In genomic region chr15:52790166-52790708, GRCh38 we compare ENCODE assay signal across 8 cellular contexts. TPM values are rescaled to one million over a fixed set of nuclear protein-coding genes. Genes with fewer than 3 reads are reported as not detected.
DNase-seq lines count a peak whose midpoint lies in the region; ATAC-seq and TF ChIP-seq lines count a peak whose summit lies in the region.

Gene ONECUT1, minus strand, starts transcription at chr15:52790336. Its CDS starts 452 bp downstream, at chr15:52789884.

- H3K9me3 ChIP-seq in endodermal cell (ENCODE audit: control insufficient read depth, low read length) (no peaks in the 10 kb centered on the region), subcutaneous abdominal adipose tissue (ENCODE audit: control insufficient read depth in 5 of 5, low read length in 5 of 5) (no peaks in the 10 kb centered on the region)

- peak within 1 kb of the TSS; percentile 63 for H3K4me3 Mint-ChIP-seq in endodermal cell

- H3K27me3 Mint-ChIP-seq in endodermal cell (ENCODE audit: insufficient read depth) = peaks cover 69% of the 10 kb centered on the region

- peak within 1 kb of the TSS; percentile 76 for H3K4me3 ChIP-seq in endodermal cell (ENCODE audit: low read length)
- peak within 1 kb of the TSS; percentile 64 to 79 (median 70) for H3K4me3 ChIP-seq in subcutaneous abdominal adipose tissue (ENCODE audit: low read depth in 1 of 5, low read length in 5 of 5)

- H3K36me3 ChIP-seq in endodermal cell (ENCODE audit: control insufficient read depth, insufficient read depth, low read length) = no peaks in the 10 kb centered on the region
- H3K36me3 ChIP-seq in subcutaneous abdominal adipose tissue (ENCODE audit: control insufficient read depth in 5 of 5, insufficient read depth in 5 of 5, low read length in 5 of 5) = no peaks in the 10 kb centered on the region

- H3K36me3 Mint-ChIP-seq in endodermal cell (ENCODE audit: low read depth) = no peaks in the 10 kb centered on the region

- H3K27ac Mint-ChIP-seq in endodermal cell = no peak within 1 kb of the TSS

- no peaks in the 10 kb centered on the region for H3K9me3 Mint-ChIP-seq in endodermal cell

- 0% methylated on average over 36 to 65 of the region's 65 CpGs for WGBS in endodermal cell (ENCODE audit: insufficient coverage in 1 of 2, insufficient read length in 1 of 2), 2 experiments

- H3K4me1 Mint-ChIP-seq in endodermal cell = peaks cover 46% of the 10 kb centered on the region

- H3K4me1 ChIP-seq in endodermal cell (ENCODE audit: control insufficient read depth, insufficient read depth, low read length) (peaks cover 26% of the 10 kb centered on the region), subcutaneous abdominal adipose tissue (ENCODE audit: control insufficient read depth in 5 of 5, insufficient read depth in 5 of 5, low read length in 5 of 5) (peaks cover 0 to 48% (median 38%) of the 10 kb centered on the region in 5 donors)

- peak; percentile 28 for DNase-seq in activated gamma-delta T cell treated with Interleukin-2 at 50 U/mL for 16 hours
- no peak for DNase-seq in activated gamma-delta T cell (lab: John Stamatoyannopoulos, UW)
- DNase-seq in NCI-H1694 treated with DMSO at 0.1 percent for 48 hours (lab: John Stamatoyannopoulos, UW) = peak; percentile 21
- DNase-seq in activated CD4-positive, CD25-positive, alpha-beta regulatory T cell treated with anti-CD3 and anti-CD28 coated beads, Interleukin-2, amount 50 U/mL, for 72 hours = peak; percentile 66
- peak; percentile 91 for DNase-seq in endodermal cell
- DNase-seq in mucosa of gallbladder (ENCODE audit: low spot score) = peak; percentile 80

- H3K9ac ChIP-seq in endodermal cell (ENCODE audit: extremely low read depth, low read length, poor library complexity, severe bottlenecking) (no peak within 1 kb of the TSS), subcutaneous abdominal adipose tissue (ENCODE audit: low read length in 5 of 5) (peak within 1 kb of the TSS in 4 of 5 donors; percentile 15 to 69 (median 42))

- H3K27me3 ChIP-seq in endodermal cell (ENCODE audit: control insufficient read depth, insufficient read depth, low read length, poor library complexity, severe bottlenecking) = peaks cover 98% of the 10 kb centered on the region
- H3K27me3 ChIP-seq in subcutaneous abdominal adipose tissue (ENCODE audit: control insufficient read depth in 5 of 5, insufficient read depth in 4 of 5, low read length in 5 of 5) = peaks cover 39 to 72% (median 58%) of the 10 kb centered on the region in 5 donors

- H3K27ac ChIP-seq in endodermal cell (ENCODE audit: low read depth, low read length) = peak within 1 kb of the TSS; percentile 2
- no peak within 1 kb of the TSS for H3K27ac ChIP-seq in subcutaneous abdominal adipose tissue (ENCODE audit: low read depth, low read length)

- no peak for TF ChIP-seq CTCF in endodermal cell (conservative IDR thresholded peaks at IDR 0.05)

- peak; percentile 64 for ATAC-seq in HG02678 (IDR thresholded peaks at IDR 0.05; ENCODE audit: unreplicated experiment)

RNA-seq across cellular contexts. Expression of gene ONECUT1, which starts in this region (rescaled TPM):
- 1 to 10 TPM; 1.8 to 5.3 TPM for total RNA-seq in endodermal cell
- polyA plus RNA-seq in endodermal cell (2013, experiment 1 of 2) = 5.6 TPM
- polyA plus RNA-seq in endodermal cell (2013, experiment 2 of 2) = 4.6 TPM
- total RNA-seq in mucosa of gallbladder = 184 TPM

Comparison
In these comparisons a context has a peak if more than half of its experiments do, and no peak if none do; other contexts are left out.
1. RNA of gene ONECUT1 (total RNA-seq): 184 TPM in mucosa of gallbladder (single experiment); 1.8 to 5.3 TPM in endodermal cell; every median in the first group is over 10 times any median in the second.